In genomic region chr22:29793396-29793795, GRCh38 we compare ENCODE assay signal across 2 cellular contexts.
TF ChIP-seq lines count a peak whose summit lies in the region.

No MANE protein-coding gene starts in this region.

TF ChIP-seq in HEK293, 187 proteins besides CTCF, POLR2A, EP300 and RAD21:
- TF ChIP-seq ZNF157 (tag by site-specific recombination; IDR thresholded peaks at IDR 0.05) (no peak), ZNF184 (tag by site-specific recombination; IDR thresholded peaks at IDR 0.05) (no peak), SP7 (tag by site-specific recombination; IDR thresholded peaks at IDR 0.05) (no peak), KLF10 (tag by site-specific recombination; IDR thresholded peaks at IDR 0.05) (no peak)

TF ChIP-seq in K562, 482 proteins besides CTCF, POLR2A, EP300 and RAD21:
- TF ChIP-seq POLR2G (IDR thresholded peaks at IDR 0.05; ENCODE audit: low read depth, low read length) (0 out of 2 replicates have a peak, but pooled peaks have one; percentile 8), TAL1 (IDR thresholded peaks at IDR 0.05) (no peak)
